9 cellular contexts compared by ENCODE assay signal in genomic region chr17:51263001-51263400, GRCh38. TPM values are rescaled to one million over a fixed set of nuclear protein-coding genes. Genes with fewer than 3 reads are reported as not detected.
DNase-seq lines count a peak whose midpoint lies in the region; ATAC-seq, FAIRE-seq and TF ChIP-seq lines count a peak whose summit lies in the region.
"Had no signal": no experiment of that assay in that cellular context is flagged by ENCODE, and none has a peak within 500 bp of the region (broad histone marks: within the 10 kb centered on the region; RNA-seq: fewer than 3 reads in every experiment).

No MANE protein-coding gene starts in this region.

- H3K36me3 ChIP-seq in iPS-20b (ENCODE audit: insufficient read depth, low read depth, low read length): peaks cover 58% of the 10 kb centered on the region

- H3K4me2 ChIP-seq in A549: peak overlapping the region; percentile 97

- intact Hi-C loops in activated CD4-positive, alpha-beta memory T cell treated with anti-CD3 and anti-CD28 coated beads for 36 hours (cut with micrococcal nuclease): no loop called here

- no peak overlapping the region for H3K4me3 ChIP-seq in A549
- H3K4me3 ChIP-seq in iPS-20b (ENCODE audit: low read length): peak overlapping the region; percentile 35; the same call in 1 of the 2 replicates
- H3K4me3 ChIP-seq: SJSA1 had no signal

- no peaks in the 10 kb centered on the region for H3K27me3 Mint-ChIP-seq in activated CD4-positive, alpha-beta memory T cell treated with anti-CD3 and anti-CD28 coated beads for 36 hours

- no peak for TF ChIP-seq EP300 in A549 (IDR thresholded peaks at IDR 0.05)

- H3K27ac Mint-ChIP-seq in activated CD4-positive, alpha-beta memory T cell treated with anti-CD3 and anti-CD28 coated beads for 36 hours: peak overlapping the region; percentile 64

- no peak overlapping the region for H3K9ac ChIP-seq in iPS-20b (ENCODE audit: low read depth, low read length)

- TF ChIP-seq CTCF in A549 (IDR thresholded peaks at IDR 0.05): no peak
- no peak for TF ChIP-seq CTCF in GM13977 (IDR thresholded peaks at IDR 0.05; ENCODE audit: extremely low read depth, insufficient read depth, missing control alignments)

- in situ Hi-C loops in GM13977 (cut with MboI; ENCODE audit: low pct_unique_long_range_greater_than_20kb, low sequenced_read_pairs, unreplicated experiment): no loop called here

- 91% methylated on average over 3 of the region's 3 CpGs for WGBS in A549 (ENCODE audit: missing lambda C conversion rate)

- H3K9me3 ChIP-seq in A549 (no peaks in the 10 kb centered on the region), iPS-20b (ENCODE audit: insufficient read depth, low read depth, low read length) (no peaks in the 10 kb centered on the region)
- H3K9me3 ChIP-seq: SJSA1 had no signal

- ATAC-seq in A549 (no peak), GM18867 (IDR thresholded peaks at IDR 0.05; ENCODE audit: unreplicated experiment) (no peak)

- H3K27ac ChIP-seq in A549: no peak overlapping the region
- H3K27ac ChIP-seq in iPS-20b (ENCODE audit: low read length): no peak overlapping the region
- H3K27ac ChIP-seq: SJSA1 had no signal

- H3K36me3 Mint-ChIP-seq in activated CD4-positive, alpha-beta memory T cell treated with anti-CD3 and anti-CD28 coated beads for 36 hours: peaks cover 34% of the 10 kb centered on the region

- TF ChIP-seq RAD21 in A549 (conservative IDR thresholded peaks at IDR 0.05 in 1 of 2, IDR thresholded peaks at IDR 0.05 in 1 of 2): no peak

- DNase-seq in A549 (ENCODE audit: low read depth in 1 of 2, low spot score in 1 of 2) (no peak), EH (ENCODE audit: low read depth) (peak; percentile 39), NAMALWA (ENCODE audit: low spot score) (no peak), cortex of kidney (lab: John Stamatoyannopoulos, UW) (no peak), GM13977 (ENCODE audit: low spot score) (no peak)
- no peak for DNase-seq in activated CD4-positive, alpha-beta memory T cell treated with anti-CD3 and anti-CD28 coated beads for 36 hours

- CTCF ChIA-PET in A549 (lab: Yijun Ruan, JAX): interaction anchor here (0.6 kb wide), 1 partner anchor 10 kb away, joined by 3 read pairs; no protein-coding TSS in a partner anchor
- CTCF ChIA-PET in activated CD4-positive, alpha-beta memory T cell treated with anti-CD3 and anti-CD28 coated beads for 36 hours (lab: Charles Lee): interaction anchor here (0.5 kb wide), 1 partner anchor 36 kb away, joined by 3 read pairs; no protein-coding TSS in a partner anchor

- H3K4me1 ChIP-seq in A549 (peaks cover 38% of the 10 kb centered on the region), iPS-20b (ENCODE audit: insufficient read depth, low read length) (peaks cover 5% of the 10 kb centered on the region; the same call in 1 of the 2 replicates)

- no peak for FAIRE-seq in A549 (lab: Jason Lieb, UNC)

- peak overlapping the region; percentile 68 for H3K4me3 Mint-ChIP-seq in activated CD4-positive, alpha-beta memory T cell treated with anti-CD3 and anti-CD28 coated beads for 36 hours

- no peaks in the 10 kb centered on the region for H3K27me3 ChIP-seq in iPS-20b (ENCODE audit: insufficient read depth, low read length)
- H3K27me3 ChIP-seq: SJSA1 had no signal

- H3K9me3 Mint-ChIP-seq in activated CD4-positive, alpha-beta memory T cell treated with anti-CD3 and anti-CD28 coated beads for 36 hours: no peaks in the 10 kb centered on the region

- peaks cover 54% of the 10 kb centered on the region for H3K4me1 Mint-ChIP-seq in activated CD4-positive, alpha-beta memory T cell treated with anti-CD3 and anti-CD28 coated beads for 36 hours (ENCODE audit: low read depth)

- TF ChIP-seq POLR2A in A549 (IDR thresholded peaks at IDR 0.05; ENCODE audit: low read length): no peak

- POLR2A ChIA-PET in A549 (lab: Yijun Ruan, JAX): no interaction called here
- POLR2A ChIA-PET in activated CD4-positive, alpha-beta memory T cell treated with anti-CD3 and anti-CD28 coated beads for 36 hours (lab: Charles Lee): no interaction called here

TF ChIP-seq in A549, 52 proteins besides CTCF, POLR2A, EP300 and RAD21:
- TF ChIP-seq ZC3H11A (IDR thresholded peaks at IDR 0.05) (no peak), NR3C1 (IDR thresholded peaks at IDR 0.05) (no peak), PHF8 (IDR thresholded peaks at IDR 0.05; ENCODE audit: borderline replicate concordance, low read depth) (no peak), ELK1 (IDR thresholded peaks at IDR 0.05; ENCODE audit: low read depth, low read length) (no peak), PBX3 (IDR thresholded peaks at IDR 0.05) (no peak), EHF (CRISPR knock-in tag; IDR thresholded peaks at IDR 0.05) (no peak), HES2 (IDR thresholded peaks at IDR 0.05) (no peak), FOSB (CRISPR knock-in tag; IDR thresholded peaks at IDR 0.05) (no peak)

RNA-seq across cellular contexts. Expression of gene UTP18, which starts 2.7 kb away (rescaled TPM):
- polyA plus RNA-seq in A549 (2011; rRNA removed) (61.9 and 96.7 TPM in 2 replicates), A549 (2017; fragmentation: RNase III; extraction: RNeasy Plus Mini Kit Qiagen cat#74134 plus additional on column Dnase treatment) (72.7 to 79.1 TPM (median 77.6 TPM) in 3 replicates)
- 24.2 and 28.7 TPM in 2 replicates for polyA plus RNA-seq in A549 (2012; cell fraction: cytosol; rRNA removed)
- 17.1 and 25.4 TPM in 2 replicates for polyA plus RNA-seq in A549 (2012; cell fraction: nucleus; rRNA removed)
- polyA minus RNA-seq in A549 (2011; rRNA and poly(A)+ RNA removed): 11.2 and 12.1 TPM in 2 replicates
- total RNA-seq in activated CD4-positive, alpha-beta memory T cell treated with anti-CD3 and anti-CD28 coated beads for 36 hours: 10 to 100 TPM; 65.5 to 68.5 TPM

RNA-seq across cellular contexts. Expression of gene MBTD1, which starts 3.2 kb away (rescaled TPM):
- polyA plus RNA-seq in A549 (2011; rRNA removed) (12.1 and 13.4 TPM in 2 replicates), A549 (2017; fragmentation: RNase III; extraction: RNeasy Plus Mini Kit Qiagen cat#74134 plus additional on column Dnase treatment) (7.5 to 8.4 TPM (median 8.1 TPM) in 3 replicates)
- polyA plus RNA-seq in A549 (2012; cell fraction: cytosol; rRNA removed): 2.3 and 2.6 TPM in 2 replicates
- polyA plus RNA-seq in A549 (2012; cell fraction: nucleus; rRNA removed): 2.9 and 5.9 TPM in 2 replicates
- 7.0 and 9.1 TPM in 2 replicates for polyA minus RNA-seq in A549 (2011; rRNA and poly(A)+ RNA removed)
- 1 to 10 TPM; 7.5 to 7.8 TPM for total RNA-seq in activated CD4-positive, alpha-beta memory T cell treated with anti-CD3 and anti-CD28 coated beads for 36 hours
